Comparison of ENCODE assay signal across 16 cellular contexts in the genomic region with DNA sequence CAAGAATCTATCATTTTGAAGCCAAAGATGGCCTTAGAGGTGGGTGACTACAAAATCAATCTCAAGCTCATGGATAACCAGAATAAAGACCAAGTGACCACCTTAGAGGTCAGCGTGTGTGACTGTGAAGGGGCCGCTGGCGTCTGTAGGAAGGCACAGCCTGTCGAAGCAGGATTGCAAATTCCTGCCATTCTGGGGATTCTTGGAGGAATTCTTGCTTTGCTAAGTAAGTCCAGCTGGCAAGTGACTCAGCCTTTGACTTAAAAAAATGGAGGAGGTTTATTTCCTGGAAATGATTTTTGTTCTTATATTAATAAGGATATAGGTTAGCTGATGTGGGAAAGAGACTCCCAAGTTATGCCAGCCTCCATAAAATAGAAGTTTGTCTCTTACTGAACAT. TPM values are rescaled to one million over a fixed set of nuclear protein-coding genes. Genes with fewer than 3 reads are reported as not detected.
DNase-seq lines count a peak whose midpoint lies in the region; ATAC-seq and TF ChIP-seq lines count a peak whose summit lies in the region.
"Had no signal": no experiment of that assay in that cellular context is flagged by ENCODE, and none has a peak within 500 bp of the region (broad histone marks: within the 10 kb centered on the region; RNA-seq: fewer than 3 reads in every experiment).

No MANE protein-coding gene starts in this region.

- peak overlapping the region; percentile 6 for H3K4me3 Mint-ChIP-seq in mesothelial cell of epicardium
- H3K4me3 Mint-ChIP-seq: activated naive CD4-positive, alpha-beta T cell treated with anti-CD3 and anti-CD28 coated beads, Interleukin-2, amount 10 ng/mL, durations not matched to agents 7 days and 5 days; effector memory CD8-positive, alpha-beta T cell had no signal

- H3K36me3 Mint-ChIP-seq in mesothelial cell of epicardium, result peaks cover 43% of the 10 kb centered on the region
- H3K36me3 Mint-ChIP-seq: activated naive CD4-positive, alpha-beta T cell treated with anti-CD3 and anti-CD28 coated beads, Interleukin-2, amount 10 ng/mL, durations not matched to agents 7 days and 5 days had no signal

- H3K4me3 ChIP-seq in epithelial cell of esophagus (ENCODE audit: low read length), result no peak overlapping the region
- H3K4me3 ChIP-seq: left lung, prostate gland, vagina had no signal

- no peak for ATAC-seq in GM21390 (IDR thresholded peaks at IDR 0.05; ENCODE audit: unreplicated experiment)
- no peak for ATAC-seq in HG03378 (IDR thresholded peaks at IDR 0.05; ENCODE audit: unreplicated experiment)
- ATAC-seq: effector memory CD8-positive, alpha-beta T cell; left lung had no signal

- no peaks in the 10 kb centered on the region for H3K9me3 Mint-ChIP-seq in mesothelial cell of epicardium
- H3K9me3 Mint-ChIP-seq: activated naive CD4-positive, alpha-beta T cell treated with anti-CD3 and anti-CD28 coated beads, Interleukin-2, amount 10 ng/mL, durations not matched to agents 7 days and 5 days; effector memory CD8-positive, alpha-beta T cell had no signal

- TF ChIP-seq CTCF in epithelial cell of esophagus (IDR thresholded peaks at IDR 0.05; ENCODE audit: insufficient read depth, low read depth, low read length, missing control alignments) (no peak), mesothelial cell of epicardium (IDR thresholded peaks at IDR 0.05; ENCODE audit: unreplicated experiment) (no peak)

- H3K27ac Mint-ChIP-seq in mesothelial cell of epicardium, result peak overlapping the region; percentile 96
- H3K27ac Mint-ChIP-seq: activated naive CD4-positive, alpha-beta T cell treated with anti-CD3 and anti-CD28 coated beads, Interleukin-2, amount 10 ng/mL, durations not matched to agents 7 days and 5 days; effector memory CD8-positive, alpha-beta T cell had no signal

- H3K4me1 Mint-ChIP-seq in mesothelial cell of epicardium, result peaks cover 10% of the 10 kb centered on the region
- H3K4me1 Mint-ChIP-seq: activated naive CD4-positive, alpha-beta T cell treated with anti-CD3 and anti-CD28 coated beads, Interleukin-2, amount 10 ng/mL, durations not matched to agents 7 days and 5 days had no signal

- DNase-seq in AG20443 (ENCODE audit: low spot score) (peak; percentile 90), M059J (ENCODE audit: low read depth) (peak; percentile 78), epithelial cell of esophagus (ENCODE audit: low read depth) (peak; percentile 61), mesothelial cell of epicardium (ENCODE audit: low spot score in 2 of 2, unreplicated experiment in 2 of 2) (no peak), cortex of kidney (lab: John Stamatoyannopoulos, UW) (no peak)
- DNase-seq in activated CD4-positive, alpha-beta T cell treated with anti-CD3 and anti-CD28 coated beads for 4 hours, result no peak
- DNase-seq: activated CD4-positive, alpha-beta T cell treated with anti-CD3 and anti-CD28 coated beads, Interleukin-2, amount 50 U/mL, for 48 hours; activated naive CD4-positive, alpha-beta T cell treated with anti-CD3 and anti-CD28 coated beads, Interleukin-2, amount 10 ng/mL, durations not matched to agents 7 days and 5 days; effector memory CD8-positive, alpha-beta T cell; Karpas-422; left lung; NCI-H2227 treated with DMSO at 0.1 percent for 48 hours had no signal

- H3K27me3 Mint-ChIP-seq in mesothelial cell of epicardium (ENCODE audit: low read depth), result no peaks in the 10 kb centered on the region
- H3K27me3 Mint-ChIP-seq: effector memory CD8-positive, alpha-beta T cell had no signal

RNA-seq across cellular contexts. Expression of gene TANGO6, which starts 19.9 kb away (rescaled TPM):
- total RNA-seq in M059J (2014; rRNA removed; shearing (Covaris generic)), result 7.8 and 19.7 TPM in 2 replicates
- 9.4 to 12.8 TPM (median 10.3 TPM) in 3 replicates for total RNA-seq in mesothelial cell of epicardium

Comparison
In these comparisons a context has a peak if more than half of its experiments do, and no peak if none do; other contexts are left out.
1. DNase-seq: peak in AG20443 (single experiment), M059J (single experiment) and epithelial cell of esophagus (single experiment); none in mesothelial cell of epicardium (0 of 2), cortex of kidney (single experiment) and activated CD4-positive, alpha-beta T cell treated with anti-CD3 and anti-CD28 coated beads for 4 hours (0 of 2).